In genomic region chr3:56790016-56790950, GRCh38 we compare ENCODE assay signal across 9 cellular contexts. TPM values are rescaled to one million over a fixed set of nuclear protein-coding genes. Genes with fewer than 3 reads are reported as not detected.
DNase-seq lines count a peak whose midpoint lies in the region; ATAC-seq, FAIRE-seq and TF ChIP-seq lines count a peak whose summit lies in the region.
"Had no signal": no experiment of that assay in that cellular context is flagged by ENCODE, and none has a peak within 500 bp of the region (broad histone marks: within the 10 kb centered on the region; RNA-seq: fewer than 3 reads in every experiment).

No MANE protein-coding gene starts in this region.

- no peaks in the 10 kb centered on the region for H3K9me1 ChIP-seq in keratinocyte (ENCODE audit: control insufficient read depth, extremely low read depth, insufficient read depth, low read length)

- FAIRE-seq in keratinocyte (lab: Jason Lieb, UNC) = peak; percentile 46

- H2BK120ac ChIP-seq in trophoblast cell (ENCODE audit: insufficient read depth, low read length, poor library complexity) = no peak overlapping the region

- H3K27me3 ChIP-seq in breast epithelium = no peaks in the 10 kb centered on the region
- no peaks in the 10 kb centered on the region for H3K27me3 ChIP-seq in mammary epithelial cell (ENCODE audit: insufficient read depth, low read length)
- H3K27me3 ChIP-seq in keratinocyte (ENCODE audit: control insufficient read depth, extremely low read depth, insufficient read depth, low read length) = no peaks in the 10 kb centered on the region
- no peaks in the 10 kb centered on the region for H3K27me3 ChIP-seq in upper lobe of left lung
- H3K27me3 ChIP-seq in trophoblast cell (ENCODE audit: insufficient read depth, low read length) = no peaks in the 10 kb centered on the region

- H3K4me2 ChIP-seq in mammary epithelial cell (ENCODE audit: insufficient read depth, low read depth, low read length) (no peak overlapping the region), keratinocyte (ENCODE audit: control insufficient read depth, extremely low read depth, insufficient read depth, low read depth, low read length) (no peak overlapping the region), trophoblast cell (ENCODE audit: low read length) (no peak overlapping the region)

- 88% methylated on average over 7 of the region's 7 CpGs for WGBS in mammary epithelial cell (ENCODE audit: low coverage, missing lambda C conversion rate)
- WGBS in upper lobe of left lung, 2 donors = 40 to 67% methylated on average over 7 of the region's 7 CpGs
- WGBS in trophoblast cell (ENCODE audit: extremely low coverage, insufficient coverage, insufficient read length) = no CpG with 5 or more reads among the region's 7 CpGs

- H3K4me3 ChIP-seq in breast epithelium (no peak overlapping the region), mammary epithelial cell (replicated peaks in 1 of 3; ENCODE audit: insufficient read depth in 1 of 3, low read depth in 2 of 3, low read length in 3 of 3) (no peak overlapping the region), keratinocyte (ENCODE audit: control insufficient read depth in 2 of 3, extremely low read depth in 1 of 3, insufficient read depth in 2 of 3, low read depth in 1 of 3, low read length in 3 of 3) (no peak overlapping the region), upper lobe of left lung (no peak overlapping the region), trophoblast cell (ENCODE audit: low read depth, low read length) (no peak overlapping the region)

- H2AFZ ChIP-seq in mammary epithelial cell (ENCODE audit: low read depth, low read length) (no peak overlapping the region), keratinocyte (ENCODE audit: control insufficient read depth, low read length) (no peak overlapping the region), trophoblast cell (ENCODE audit: insufficient read depth, low read length, poor library complexity) (no peak overlapping the region)

- no peak overlapping the region for H4K8ac ChIP-seq in trophoblast cell (ENCODE audit: low read depth, low read length)

- TF ChIP-seq CTCF in breast epithelium (IDR thresholded peaks at IDR 0.05) (no peak), mammary epithelial cell (conservative IDR thresholded peaks at IDR 0.05 in 1 of 2, IDR thresholded peaks at IDR 0.05 in 1 of 2; ENCODE audit: extremely low read depth in 1 of 2, insufficient read depth in 1 of 2, low read depth in 1 of 2, low read length in 2 of 2) (no peak), keratinocyte (optimal IDR thresholded peaks at IDR 0.05 in 1 of 3, IDR thresholded peaks at IDR 0.05 in 1 of 3, conservative IDR thresholded peaks at IDR 0.05 in 1 of 3; ENCODE audit: extremely low read depth in 1 of 3, insufficient read depth in 2 of 3, low read length in 3 of 3) (no peak), upper lobe of left lung (IDR thresholded peaks at IDR 0.05) (no peak)

- dilution Hi-C loops in mammary epithelial cell (cut with HindIII; ENCODE audit: low sequenced_read_pairs) (no loop called here), keratinocyte (cut with MboI; ENCODE audit: extremely low pct_ligation_motif_present, low sequenced_read_pairs) (no loop called here)

- no peak for TF ChIP-seq EP300 in upper lobe of left lung (IDR thresholded peaks at IDR 0.05)

- BruUV-seq in mammary epithelial cell (replicated peaks; lab: Mats Ljungman, UMichigan) = no TSS peak

- H3K79me2 ChIP-seq in mammary epithelial cell (ENCODE audit: insufficient read depth, low read length) (peaks cover 96% of the 10 kb centered on the region), keratinocyte (ENCODE audit: control insufficient read depth, insufficient read depth, low read length) (peaks cover 74% of the 10 kb centered on the region), trophoblast cell (ENCODE audit: control insufficient read depth, insufficient read depth, low read length, poor library complexity) (no peaks in the 10 kb centered on the region)

- peak overlapping the region; percentile 2 to 20 for H3K27ac ChIP-seq in breast epithelium
- no peak overlapping the region for H3K27ac ChIP-seq in mammary epithelial cell (ENCODE audit: insufficient read depth, low read depth, low read length)
- no peak overlapping the region for H3K27ac ChIP-seq in keratinocyte (ENCODE audit: control insufficient read depth, insufficient read depth, low read length)
- H3K27ac ChIP-seq in upper lobe of left lung = peak overlapping the region; percentile 13 to 89 (median 79)
- H3K27ac ChIP-seq in trophoblast cell (ENCODE audit: low read depth, low read length) = no peak overlapping the region

- H3K14ac ChIP-seq in trophoblast cell (ENCODE audit: low read length) = no peak overlapping the region

- in situ Hi-C loops in mammary epithelial cell (cut with MboI; ENCODE audit: low sequenced_read_pairs in 2 of 2) = loop anchor here (10.0 kb wide), 1 partner anchor 85 kb away; no protein-coding TSS in a partner anchor

- TF ChIP-seq POLR2A in breast epithelium (IDR thresholded peaks at IDR 0.05) (no peak), upper lobe of left lung (IDR thresholded peaks at IDR 0.05) (peak in 1 of 4 donors; percentile 7)

- no peak for ATAC-seq in upper lobe of left lung (ENCODE audit: low FRiP score in 2 of 2)

- H3K4ac ChIP-seq in trophoblast cell (ENCODE audit: low read depth, low read length) = no peak overlapping the region

- H3K23ac ChIP-seq in trophoblast cell (ENCODE audit: low read length) = no peak overlapping the region

- no peak overlapping the region for H2BK12ac ChIP-seq in trophoblast cell (ENCODE audit: low read length)

- no peaks in the 10 kb centered on the region for H3K79me1 ChIP-seq in trophoblast cell (ENCODE audit: low read length)

- CTCF ChIA-PET in mammary epithelial cell (lab: Charles Lee; ENCODE audit: low non-redundant PET) = no interaction called here

- H3K9ac ChIP-seq in mammary epithelial cell (ENCODE audit: insufficient read depth, low read length) = no peak overlapping the region
- no peak overlapping the region for H3K9ac ChIP-seq in keratinocyte (ENCODE audit: control insufficient read depth, extremely low read depth, insufficient read depth, low read length)
- H3K9ac ChIP-seq in trophoblast cell (ENCODE audit: low read length) = no peak overlapping the region

- H3K4me1 ChIP-seq in breast epithelium (peaks cover 0 to 11% of the 10 kb centered on the region in 2 donors), mammary epithelial cell (ENCODE audit: insufficient read depth, low read length) (peaks cover 22% of the 10 kb centered on the region), keratinocyte (ENCODE audit: control insufficient read depth, extremely low read depth, insufficient read depth, low read length) (peaks cover 21% of the 10 kb centered on the region), upper lobe of left lung (peaks cover 67 to 83% (median 74%) of the 10 kb centered on the region in 4 donors), trophoblast cell (ENCODE audit: control insufficient read depth in 1 of 2, insufficient read depth in 2 of 2, low read length in 2 of 2) (peaks cover 4% of the 10 kb centered on the region in 2 experiments)

- no peaks in the 10 kb centered on the region for H3K9me3 ChIP-seq in breast epithelium
- no peaks in the 10 kb centered on the region for H3K9me3 ChIP-seq in mammary epithelial cell (replicated peaks; ENCODE audit: insufficient read depth, low read length)
- H3K9me3 ChIP-seq in keratinocyte (ENCODE audit: control insufficient read depth, low read depth, low read length) = no peaks in the 10 kb centered on the region
- H3K9me3 ChIP-seq in upper lobe of left lung = no peaks in the 10 kb centered on the region
- no peaks in the 10 kb centered on the region for H3K9me3 ChIP-seq in trophoblast cell (ENCODE audit: insufficient read depth, low read depth, low read length)

- DNase-seq in breast epithelium (ENCODE audit: low spot score in 2 of 2) (no peak), mammary epithelial cell (no peak), keratinocyte (ENCODE audit: low read depth, low spot score) (no peak), upper lobe of left lung (no peak), NCI-H146 treated with DMSO at 0.1 percent for 48 hours (lab: John Stamatoyannopoulos, UW; ENCODE audit: unreplicated experiment) (no peak), trophoblast cell (no peak), NCI-H446 (lab: John Stamatoyannopoulos, UW) (no peak)
- DNase-seq in activated CD8-positive, alpha-beta memory T cell treated with anti-CD3 and anti-CD28 coated beads for 24 hours = peak; percentile 68
- DNase-seq: IMR-90 had no signal

- no peaks in the 10 kb centered on the region for H3K36me3 ChIP-seq in breast epithelium
- H3K36me3 ChIP-seq in mammary epithelial cell (ENCODE audit: insufficient read depth, low read length) = no peaks in the 10 kb centered on the region
- H3K36me3 ChIP-seq in keratinocyte (ENCODE audit: control insufficient read depth in 2 of 2, extremely low read depth in 1 of 2, insufficient read depth in 2 of 2, low read length in 2 of 2) = peaks cover 4 to 5% of the 10 kb centered on the region in 2 experiments
- no peaks in the 10 kb centered on the region for H3K36me3 ChIP-seq in upper lobe of left lung
- no peaks in the 10 kb centered on the region for H3K36me3 ChIP-seq in trophoblast cell (ENCODE audit: control insufficient read depth in 1 of 2, insufficient read depth in 2 of 2, low read length in 2 of 2)

- H4K12ac ChIP-seq in trophoblast cell (ENCODE audit: low read depth, low read length) = no peak overlapping the region

- no peak overlapping the region for H4K91ac ChIP-seq in trophoblast cell (ENCODE audit: low read depth, low read length)

- no peak overlapping the region for H3K18ac ChIP-seq in trophoblast cell (ENCODE audit: low read length)

- intact Hi-C loops in breast epithelium (cut with DNase I; ENCODE audit: low total_unique reads) = no loop called here
- intact Hi-C loops in mammary epithelial cell (cut with micrococcal nuclease) = no loop called here

- no peaks in the 10 kb centered on the region for H4K20me1 ChIP-seq in mammary epithelial cell (ENCODE audit: insufficient read depth, low read length)
- no peaks in the 10 kb centered on the region for H4K20me1 ChIP-seq in keratinocyte (ENCODE audit: control insufficient read depth, extremely low read depth, insufficient read depth, low read length)

- no peak overlapping the region for H2AK5ac ChIP-seq in trophoblast cell (ENCODE audit: low read length)

- H2BK5ac ChIP-seq in trophoblast cell (ENCODE audit: low read depth, low read length, poor library complexity) = no peak overlapping the region

RNA-seq across cellular contexts. Expression of gene ARHGEF3, which starts 11.5 kb away (rescaled TPM):
- total RNA-seq in breast epithelium (10 to 100 TPM; 11.0 to 45.4 (median 25.2) TPM), mammary epithelial cell (10 to 100 TPM; 17.5 to 43.7 TPM), upper lobe of left lung (10 to 100 TPM; 26.6 to 38.9 (median 30.0) TPM)
- polyA plus RNA-seq in mammary epithelial cell (30.8 TPM), keratinocyte (18.6 to 29.9 TPM (median 26.2 TPM) in 3 replicates)
- polyA minus RNA-seq in mammary epithelial cell (44.5 TPM), keratinocyte (20.9 to 29.1 TPM (median 25.6 TPM) in 3 replicates)
- 11.1 TPM for polyA plus RNA-seq in keratinocyte (2011; ENCODE audit: low read depth)
- polyA plus RNA-seq in keratinocyte (2011; cell fraction: cytosol; rRNA removed) = 20.9 and 29.6 TPM in 2 replicates
- 40.7 and 41.9 TPM in 2 replicates for polyA plus RNA-seq in keratinocyte (2011; cell fraction: nucleus; rRNA removed)
- 11.2 and 24.6 TPM in 2 replicates for polyA plus RNA-seq in keratinocyte (2012; ENCODE audit: low replicate concordance)
- polyA minus RNA-seq in keratinocyte (2011; cell fraction: cytosol; rRNA and poly(A)+ RNA removed) = 17.5 TPM
- 19.2 and 35.8 TPM in 2 replicates for polyA minus RNA-seq in keratinocyte (2011; cell fraction: nucleus; rRNA and poly(A)+ RNA removed)
- polyA plus RNA-seq in trophoblast cell (2013) = 21.0 and 22.3 TPM in 2 replicates

Comparison
In these comparisons a context has a peak if more than half of its experiments do, and no peak if none do; other contexts are left out.
1. H3K27ac ChIP-seq: peak in breast epithelium (2 of 2) and upper lobe of left lung (4 of 4); none in mammary epithelial cell (single experiment), keratinocyte (single experiment) and trophoblast cell (single experiment).